In genomic region chr1:95742591-95743089, GRCh38 we compare ENCODE assay signal across 10 cellular contexts.
DNase-seq lines count a peak whose midpoint lies in the region; ATAC-seq, FAIRE-seq and TF ChIP-seq lines count a peak whose summit lies in the region.
"Had no signal": no experiment of that assay in that cellular context is flagged by ENCODE, and none has a peak within 500 bp of the region (broad histone marks: within the 10 kb centered on the region; RNA-seq: fewer than 3 reads in every experiment).

No MANE protein-coding gene starts in this region.

- peak overlapping the region; percentile 58 for H2AFZ ChIP-seq in osteoblast (ENCODE audit: low read length)

- H3K4me1 Mint-ChIP-seq in activated naive CD4-positive, alpha-beta T cell treated with anti-CD3 and anti-CD28 coated beads for 36 hours (ENCODE audit: low read depth), result no peaks in the 10 kb centered on the region

- no peak for TF ChIP-seq CTCF in bronchial epithelial cell (IDR thresholded peaks at IDR 0.05; ENCODE audit: insufficient read depth, low read length, severe bottlenecking)
- no peak for TF ChIP-seq CTCF in osteoblast (IDR thresholded peaks at IDR 0.05; ENCODE audit: extremely low read depth, low read depth, low read length)

- H3K27me3 Mint-ChIP-seq in activated naive CD4-positive, alpha-beta T cell treated with anti-CD3 and anti-CD28 coated beads for 36 hours (ENCODE audit: low read depth), result no peaks in the 10 kb centered on the region

- H3K4me2 ChIP-seq in osteoblast (ENCODE audit: insufficient read depth, low read length), result peak overlapping the region; percentile 63

- peak overlapping the region; percentile 79 for H3K27ac ChIP-seq in osteoblast (ENCODE audit: low read depth, low read length)
- H3K27ac ChIP-seq: SJSA1 had no signal

- H3K36me3 ChIP-seq in bronchial epithelial cell (ENCODE audit: control insufficient read depth, insufficient read depth, low read length) (no peaks in the 10 kb centered on the region), osteoblast (ENCODE audit: insufficient read depth, low read length) (no peaks in the 10 kb centered on the region)
- H3K36me3 ChIP-seq: SJSA1 had no signal

- no peak overlapping the region for H3K27ac Mint-ChIP-seq in activated naive CD4-positive, alpha-beta T cell treated with anti-CD3 and anti-CD28 coated beads for 36 hours

- H3K4me1 ChIP-seq in osteoblast (ENCODE audit: insufficient read depth, low read length), result peaks cover 16% of the 10 kb centered on the region
- H3K4me1 ChIP-seq: SJSA1 had no signal

- peak; percentile 97 for FAIRE-seq in bronchial epithelial cell (lab: Jason Lieb, UNC)
- FAIRE-seq: small intestine had no signal

- DNase-seq in NCI-H2029 treated with DMSO at 0.1 percent for 48 hours (lab: John Stamatoyannopoulos, UW) (peak; percentile 95), bronchial epithelial cell (ENCODE audit: low read depth) (peak; percentile 99), osteoblast (ENCODE audit: insufficient read length, low spot score, missing footprints) (peak; percentile 29), middle frontal gyrus (ENCODE audit: extremely low spot score, low spot score) (no peak)
- no peak for DNase-seq in activated naive CD4-positive, alpha-beta T cell treated with anti-CD3 and anti-CD28 coated beads for 36 hours
- DNase-seq in activated CD4-positive, alpha-beta T cell treated with anti-CD3 and anti-CD28 coated beads, Interleukin-2, amount 50 U/mL, for 1 hour, result no peak
- DNase-seq: small intestine had no signal

- ATAC-seq in GM19023 (IDR thresholded peaks at IDR 0.05; ENCODE audit: unreplicated experiment), result peak; percentile 85
- no peak for ATAC-seq in GM19328 (IDR thresholded peaks at IDR 0.05; ENCODE audit: unreplicated experiment)

- CTCF ChIA-PET in activated naive CD4-positive, alpha-beta T cell treated with anti-CD3 and anti-CD28 coated beads for 36 hours (lab: Charles Lee), result no interaction called here

- peak overlapping the region; percentile 15 for H3K4me3 ChIP-seq in bronchial epithelial cell (ENCODE audit: low read depth, low read length)
- peak overlapping the region; percentile 14 for H3K4me3 ChIP-seq in osteoblast (ENCODE audit: insufficient read depth, low read length)
- H3K4me3 ChIP-seq: SJSA1 had no signal

- no peaks in the 10 kb centered on the region for H3K79me2 ChIP-seq in osteoblast (ENCODE audit: insufficient read depth, low read length)

- intact Hi-C loops in activated naive CD4-positive, alpha-beta T cell treated with anti-CD3 and anti-CD28 coated beads for 36 hours (cut with micrococcal nuclease), result no loop called here

- no peaks in the 10 kb centered on the region for H3K36me3 Mint-ChIP-seq in activated naive CD4-positive, alpha-beta T cell treated with anti-CD3 and anti-CD28 coated beads for 36 hours (ENCODE audit: low read depth)

- H3K27me3 ChIP-seq in bronchial epithelial cell (ENCODE audit: control insufficient read depth, insufficient read depth, low read length), result no peaks in the 10 kb centered on the region
- H3K27me3 ChIP-seq in osteoblast (ENCODE audit: insufficient read depth, low read length), result no peaks in the 10 kb centered on the region
- H3K27me3 ChIP-seq: SJSA1 had no signal

- H4K20me1 ChIP-seq in osteoblast (ENCODE audit: insufficient read depth, low read length), result no peaks in the 10 kb centered on the region

- H3K9me3 Mint-ChIP-seq in activated naive CD4-positive, alpha-beta T cell treated with anti-CD3 and anti-CD28 coated beads for 36 hours, result peaks cover 6% of the 10 kb centered on the region

- H3K4me3 Mint-ChIP-seq in activated naive CD4-positive, alpha-beta T cell treated with anti-CD3 and anti-CD28 coated beads for 36 hours, result no peak overlapping the region

- no peaks in the 10 kb centered on the region for H3K9me3 ChIP-seq in osteoblast (ENCODE audit: low read depth, low read length)
- H3K9me3 ChIP-seq: SJSA1 had no signal

Comparison
In these comparisons a context has a peak if more than half of its experiments do, and no peak if none do; other contexts are left out.
1. DNase-seq: peak in NCI-H2029 treated with DMSO at 0.1 percent for 48 hours (single experiment), bronchial epithelial cell (single experiment) and osteoblast (single experiment); none in activated naive CD4-positive, alpha-beta T cell treated with anti-CD3 and anti-CD28 coated beads for 36 hours (single experiment), middle frontal gyrus (single experiment) and activated CD4-positive, alpha-beta T cell treated with anti-CD3 and anti-CD28 coated beads, Interleukin-2, amount 50 U/mL, for 1 hour (single experiment).